In genomic region chr19:49468199-49468598, GRCh38 we compare ENCODE assay signal across 14 cellular contexts. TPM values are rescaled to one million over a fixed set of nuclear protein-coding genes. Genes with fewer than 3 reads are reported as not detected.
DNase-seq lines count a peak whose midpoint lies in the region; ATAC-seq, FAIRE-seq and TF ChIP-seq lines count a peak whose summit lies in the region.
"Had no signal": no experiment of that assay in that cellular context is flagged by ENCODE, and none has a peak within 500 bp of the region (broad histone marks: within the 10 kb centered on the region; RNA-seq: fewer than 3 reads in every experiment).

No MANE protein-coding gene starts in this region.

- no peak overlapping the region for H2AK5ac ChIP-seq in H1 (ENCODE audit: low read depth, low read length)

- ATAC-seq in CD4-positive, CD25-positive, alpha-beta regulatory T cell (ENCODE audit: low read depth in 2 of 2), result no peak
- ATAC-seq in psoas muscle (peak in 3 of 4 donors; percentile 11 to 22 (median 13)), HG02973 (IDR thresholded peaks at IDR 0.05; ENCODE audit: unreplicated experiment) (no peak)

- H3K27me3 ChIP-seq in CD4-positive, CD25-positive, alpha-beta regulatory T cell (ENCODE audit: control insufficient read depth, insufficient read depth, low read length), result no peaks in the 10 kb centered on the region
- H3K27me3 ChIP-seq in KMS-11 (ENCODE audit: insufficient read depth, low read depth) (no peaks in the 10 kb centered on the region), H1 (replicated peaks in 1 of 4; ENCODE audit: control insufficient read depth in 3 of 4, extremely low read depth in 1 of 4, insufficient read depth in 3 of 4, low read length in 3 of 4) (no peaks in the 10 kb centered on the region), psoas muscle (ENCODE audit: insufficient read depth in 3 of 3, low read length in 2 of 3) (no peaks in the 10 kb centered on the region)
- H3K27me3 ChIP-seq: neutrophil had no signal

- no peak overlapping the region for H2BK5ac ChIP-seq in H1 (ENCODE audit: low read depth, low read length)

- H2BK15ac ChIP-seq in H1 (ENCODE audit: low read length), result 0 out of 2 replicates have a peak overlapping the region, but pooled peaks have one; percentile 46

- H3K23me2 ChIP-seq in H1 (ENCODE audit: low read depth, low read length), result no peaks in the 10 kb centered on the region

- WGBS in H1 (ENCODE audit: extremely low coverage in 1 of 2, insufficient coverage in 1 of 2, insufficient read length in 1 of 2, insufficient replicate concordance in 2 of 2, low coverage in 1 of 2, low lambda C conversion rate in 2 of 2, missing lambda C conversion rate in 1 of 2), 2 experiments, result 90% methylated on average over 18 of the region's 19 CpGs; no CpG with 5 or more reads in 1 of the 2 experiments
- WGBS in psoas muscle, 3 donors, result 88 to 91% (median 89%) methylated on average over 18 to 19 of the region's 19 CpGs

- H2AFZ ChIP-seq in KMS-11 (ENCODE audit: low read depth), result no peak overlapping the region
- no peak overlapping the region for H2AFZ ChIP-seq in H1 (ENCODE audit: low read length)

- TF ChIP-seq CTCF in KMS-11 (conservative IDR thresholded peaks at IDR 0.05; ENCODE audit: low read depth, low read length) (no peak), H1 (IDR thresholded peaks at IDR 0.05; ENCODE audit: control extremely low read depth in 1 of 3, insufficient read depth in 1 of 3, low read depth in 1 of 3, low read length in 3 of 3) (no peak), psoas muscle (IDR thresholded peaks at IDR 0.05) (no peak), coronary artery (IDR thresholded peaks at IDR 0.05) (no peak)

- H3K79me1 ChIP-seq in H1 (ENCODE audit: low read depth, low read length), result no peaks in the 10 kb centered on the region

- peaks cover 0 to 1% (median 0%) of the 10 kb centered on the region in 7 donors for H3K9me3 Mint-ChIP-seq in CD4-positive, CD25-positive, alpha-beta regulatory T cell

- no peak for TF ChIP-seq POLR2A in H1 (IDR thresholded peaks at IDR 0.05; ENCODE audit: control extremely low read depth in 1 of 2, low read depth in 2 of 2, low read length in 2 of 2)

- peaks cover 4% of the 10 kb centered on the region for H3K36me3 Mint-ChIP-seq in CD4-positive, CD25-positive, alpha-beta regulatory T cell

- H3K4me3 ChIP-seq in CD4-positive, CD25-positive, alpha-beta regulatory T cell (ENCODE audit: low read depth, low read length), result no peak overlapping the region
- H3K4me3 ChIP-seq in KMS-11 (IDR thresholded peaks at IDR 0.05; ENCODE audit: insufficient read depth, low read depth, low read length) (no peak overlapping the region), H1 (ENCODE audit: extremely low read depth in 1 of 4, insufficient read depth in 2 of 4, low read depth in 3 of 4, low read length in 4 of 4) (no peak overlapping the region), psoas muscle (no peak overlapping the region), coronary artery (no peak overlapping the region)

- peaks cover 51% of the 10 kb centered on the region for H3K4me1 ChIP-seq in CD4-positive, CD25-positive, alpha-beta regulatory T cell (ENCODE audit: control insufficient read depth, insufficient read depth, low read length, poor library complexity, severe bottlenecking)
- peaks cover 49% of the 10 kb centered on the region for H3K4me1 ChIP-seq in KMS-11 (ENCODE audit: low read depth, poor library complexity, severe bottlenecking)
- H3K4me1 ChIP-seq in H1 (replicated peaks in 1 of 4; ENCODE audit: control insufficient read depth in 3 of 4, insufficient read depth in 4 of 4, low read length in 3 of 4), result peaks cover 0 to 8% (median 3%) of the 10 kb centered on the region in 4 experiments; a peak in 6 of 7 replicates
- H3K4me1 ChIP-seq in psoas muscle, result no peaks in the 10 kb centered on the region

- POLR2A ChIA-PET in H1 (lab: Charles Lee; ENCODE audit: partially characterized antibody), result interaction anchor here (1.1 to 6.8 kb wide), 3 partner anchors 11 to 26 kb away, joined by 4 to 50 read pairs (median 5); partner anchors contain the start of genes ALDH16A1 and RPS11

- peaks cover 0 to 48% (median 29%) of the 10 kb centered on the region in 4 donors for H3K4me1 Mint-ChIP-seq in CD4-positive, CD25-positive, alpha-beta regulatory T cell

- peak overlapping the region in 1 of 4 donors; percentile 84 for H3K4me3 Mint-ChIP-seq in CD4-positive, CD25-positive, alpha-beta regulatory T cell

- no peaks in the 10 kb centered on the region for H3K9me3 ChIP-seq in CD4-positive, CD25-positive, alpha-beta regulatory T cell (ENCODE audit: control insufficient read depth in 2 of 2, low read length in 2 of 2)
- H3K9me3 ChIP-seq in H1 (ENCODE audit: insufficient read depth in 2 of 2, low read depth in 1 of 2, low read length in 1 of 2) (no peaks in the 10 kb centered on the region; a peak in 1 of 4 replicates), psoas muscle (no peaks in the 10 kb centered on the region)
- H3K9me3 ChIP-seq: neutrophil had no signal

- CTCF ChIA-PET in H1 (lab: Charles Lee; ENCODE audit: partially characterized antibody), result interaction anchor here (2.7 kb wide), 1 partner anchor 9 kb away, joined by 15 read pairs; no protein-coding TSS in a partner anchor

- H3K9ac ChIP-seq in KMS-11 (peak overlapping the region; percentile 54; the same call in 1 of the 2 replicates), H1 (replicated peaks in 1 of 4; ENCODE audit: extremely low read depth in 1 of 4, low read depth in 3 of 4, low read length in 3 of 4) (peak overlapping the region in 1 of 4 experiments; percentile 17; a peak in 2 of 7 replicates)

- H3K27me3 Mint-ChIP-seq in CD4-positive, CD25-positive, alpha-beta regulatory T cell, result peaks cover 9% of the 10 kb centered on the region

- H2BK12ac ChIP-seq in H1 (ENCODE audit: low read depth, low read length), result 0 out of 2 replicates have a peak overlapping the region, but pooled peaks have one; percentile 75

- no peak overlapping the region for H4K5ac ChIP-seq in H1 (ENCODE audit: insufficient read length, low read depth, low read length)

- H3K18ac ChIP-seq in H1 (ENCODE audit: extremely low read depth, low read length), result no peak overlapping the region; the same call in 1 of the 2 replicates

- H3K4me2 ChIP-seq in KMS-11, result peak overlapping the region; percentile 89
- no peak overlapping the region for H3K4me2 ChIP-seq in H1 (ENCODE audit: insufficient read depth in 1 of 2, low read depth in 2 of 2, low read length in 2 of 2)

- H3K56ac ChIP-seq in H1 (replicated peaks; ENCODE audit: insufficient read length, low read depth, low read length), result no peak overlapping the region

- H4K8ac ChIP-seq in H1 (ENCODE audit: extremely low read depth, insufficient read depth, low read length), result no peak overlapping the region

- TF ChIP-seq EP300 in H1 (IDR thresholded peaks at IDR 0.05; ENCODE audit: borderline replicate concordance in 1 of 2, low read depth in 2 of 2, low read length in 2 of 2), result no peak

- H3K27ac Mint-ChIP-seq in CD4-positive, CD25-positive, alpha-beta regulatory T cell, result peak overlapping the region; percentile 99 to 100 (median 99)

- intact Hi-C loops in psoas muscle (cut with DNase I), result no loop called here

- no peak overlapping the region for H3K23ac ChIP-seq in H1 (ENCODE audit: insufficient read length)

- no peak for TF ChIP-seq RAD21 in H1 (IDR thresholded peaks at IDR 0.05 in 1 of 2, conservative IDR thresholded peaks at IDR 0.05 in 1 of 2; ENCODE audit: low read depth in 2 of 2, low read length in 2 of 2)

- H2BK120ac ChIP-seq in H1 (replicated peaks; ENCODE audit: low read depth, low read length), result no peak overlapping the region

- no peak overlapping the region for H3K4ac ChIP-seq in H1 (replicated peaks; ENCODE audit: insufficient read length, low read depth, low read length)

- H3K79me2 ChIP-seq in KMS-11 (ENCODE audit: insufficient read depth, low read depth) (no peaks in the 10 kb centered on the region), H1 (ENCODE audit: control insufficient read depth in 1 of 2, insufficient read depth in 2 of 2, low read length in 2 of 2) (no peaks in the 10 kb centered on the region)

- no peak overlapping the region for H3K14ac ChIP-seq in H1 (ENCODE audit: insufficient read length)

- no peak for FAIRE-seq in H1 (lab: Jason Lieb, UNC)
- FAIRE-seq: D721Med, endothelial cell of umbilical vein had no signal

- peak overlapping the region; percentile 81 for H4K91ac ChIP-seq in H1 (replicated peaks; ENCODE audit: insufficient read length, low read length)

- H2BK20ac ChIP-seq in H1 (ENCODE audit: low read length), result no peak overlapping the region

- H3K27ac ChIP-seq in CD4-positive, CD25-positive, alpha-beta regulatory T cell (ENCODE audit: insufficient read depth, low read length, poor library complexity, severe bottlenecking), result peak overlapping the region; percentile 96
- H3K27ac ChIP-seq in KMS-11 (peak overlapping the region; percentile 94), H1 (ENCODE audit: low read depth, low read length) (no peak overlapping the region), psoas muscle (peak overlapping the region; percentile 41), coronary artery (peak overlapping the region in 1 of 2 donors; percentile 80)
- H3K27ac ChIP-seq: neutrophil had no signal

- no peaks in the 10 kb centered on the region for H4K20me1 ChIP-seq in KMS-11 (ENCODE audit: insufficient read depth)
- H4K20me1 ChIP-seq in H1 (replicated peaks in 1 of 2; ENCODE audit: control insufficient read depth in 1 of 2, insufficient read depth in 2 of 2, low read length in 2 of 2), result no peaks in the 10 kb centered on the region

- peaks cover 5% of the 10 kb centered on the region for H3K36me3 ChIP-seq in CD4-positive, CD25-positive, alpha-beta regulatory T cell (ENCODE audit: control insufficient read depth, insufficient read depth, low read length)
- H3K36me3 ChIP-seq in KMS-11 (ENCODE audit: insufficient read depth) (no peaks in the 10 kb centered on the region), H1 (ENCODE audit: control insufficient read depth in 2 of 4, insufficient read depth in 4 of 4, low read length in 3 of 4) (peaks cover 2 to 7% (median 3%) of the 10 kb centered on the region in 4 experiments; a peak in 4 of 8 replicates), psoas muscle (ENCODE audit: insufficient read depth in 1 of 2, low read depth in 1 of 2) (peaks cover 0 to 17% of the 10 kb centered on the region in 2 donors)

- no peak for DNase-seq in CD4-positive, CD25-positive, alpha-beta regulatory T cell
- DNase-seq in H1 (ENCODE audit: low read depth in 1 of 2, low spot score in 2 of 2) (no peak), psoas muscle (no peak), SHP77 (lab: John Stamatoyannopoulos, UW) (no peak), coronary artery (ENCODE audit: low spot score) (no peak)
- DNase-seq in activated CD4-positive, CD25-positive, alpha-beta regulatory T cell treated with anti-CD3 and anti-CD28 coated beads, Interleukin-2, amount 50 U/mL, for 72 hours, result no peak
- DNase-seq: activated CD8-positive, alpha-beta memory T cell treated with anti-CD3 and anti-CD28 coated beads for 24 hours; anterior cingulate cortex; NCI-H1048 had no signal

RNA-seq across cellular contexts. Expression of gene FLT3LG, which starts 5.8 kb away (rescaled TPM):
- 250 TPM for total RNA-seq in CD4-positive, CD25-positive, alpha-beta regulatory T cell
- polyA plus RNA-seq in CD4-positive, CD25-positive, alpha-beta regulatory T cell, result 100 to 1,000 TPM; 103 to 154 (median 112) TPM
- total RNA-seq in H1 (2021; fragmentation: NEBNext Ultra II Directional; extraction: Animal tissue kit (Norgen Biotek cat#: 25700)), result 1.6 and 2.6 TPM in 2 replicates
- 3.2 and 3.9 TPM in 2 replicates for polyA plus RNA-seq in H1 (2011; rRNA removed)
- 2.1 TPM for polyA plus RNA-seq in H1 (2011; cell fraction: cytosol; rRNA removed)
- 2.8 TPM for polyA plus RNA-seq in H1 (2011; cell fraction: nucleus; rRNA removed)
- 1.8 to 3.5 TPM (median 2.2 TPM) in 4 replicates for polyA plus RNA-seq in H1 (2012, experiment 1 of 2)
- polyA plus RNA-seq in H1 (2012, experiment 2 of 2), result 2.4 TPM
- polyA plus RNA-seq in H1 (2013, experiment 1 of 2), result 2.3 TPM
- 2.1 TPM for polyA plus RNA-seq in H1 (2013, experiment 2 of 2)
- 0.39 TPM in 1 of 2 replicates, not detected in the other for polyA minus RNA-seq in H1 (2011; rRNA and poly(A)+ RNA removed)
- polyA minus RNA-seq in H1 (2011; cell fraction: cytosol; rRNA and poly(A)+ RNA removed), result not detected
- not detected for polyA minus RNA-seq in H1 (2011; cell fraction: nucleus; rRNA and poly(A)+ RNA removed)
- total RNA-seq in psoas muscle, result 1 to 10 TPM; 1.9 to 3.2 (median 2.5) TPM
- polyA plus RNA-seq in psoas muscle, result 1 to 10 TPM; 1.9 to 4.5 (median 4.1) TPM

RNA-seq across cellular contexts. Expression of gene ALDH16A1, which starts 15.2 kb away (rescaled TPM):
- 41.0 TPM for total RNA-seq in CD4-positive, CD25-positive, alpha-beta regulatory T cell
- polyA plus RNA-seq in CD4-positive, CD25-positive, alpha-beta regulatory T cell, result 10 to 100 TPM; 32.7 to 47.1 (median 42.3) TPM
- total RNA-seq in H1 (2021; fragmentation: NEBNext Ultra II Directional; extraction: Animal tissue kit (Norgen Biotek cat#: 25700)), result 32.7 and 34.3 TPM in 2 replicates
- polyA plus RNA-seq in H1 (2011; rRNA removed) (30.5 and 54.8 TPM in 2 replicates), psoas muscle (10 to 100 TPM in 1 of 3 donors, 1 to 10 TPM in 2; 3.6 to 12.9 (median 5.7) TPM)
- 32.1 TPM for polyA plus RNA-seq in H1 (2011; cell fraction: cytosol; rRNA removed)
- polyA plus RNA-seq in H1 (2011; cell fraction: nucleus; rRNA removed), result 81.6 TPM
- polyA plus RNA-seq in H1 (2012, experiment 1 of 2), result 26.2 to 40.1 TPM (median 35.4 TPM) in 4 replicates
- polyA plus RNA-seq in H1 (2012, experiment 2 of 2), result 25.7 TPM
- 19.9 TPM for polyA plus RNA-seq in H1 (2013, experiment 1 of 2)
- polyA plus RNA-seq in H1 (2013, experiment 2 of 2), result 18.5 TPM
- 13.9 and 18.1 TPM in 2 replicates for polyA minus RNA-seq in H1 (2011; rRNA and poly(A)+ RNA removed)
- 25.7 TPM for polyA minus RNA-seq in H1 (2011; cell fraction: cytosol; rRNA and poly(A)+ RNA removed)
- polyA minus RNA-seq in H1 (2011; cell fraction: nucleus; rRNA and poly(A)+ RNA removed), result 21.3 TPM
- 10 to 100 TPM in 1 of 4 donors, 1 to 10 TPM in 3; 6.5 to 11.1 (median 7.7) TPM for total RNA-seq in psoas muscle

RNA-seq across cellular contexts. Expression of gene PIH1D1, which starts 16.6 kb away (rescaled TPM):
- 150 TPM for total RNA-seq in CD4-positive, CD25-positive, alpha-beta regulatory T cell
- 100 to 1,000 TPM; 109 to 144 (median 118) TPM for polyA plus RNA-seq in CD4-positive, CD25-positive, alpha-beta regulatory T cell
- total RNA-seq in H1 (2021; fragmentation: NEBNext Ultra II Directional; extraction: Animal tissue kit (Norgen Biotek cat#: 25700)), result 146 and 155 TPM in 2 replicates
- 195 and 220 TPM in 2 replicates for polyA plus RNA-seq in H1 (2011; rRNA removed)
- polyA plus RNA-seq in H1 (2011; cell fraction: cytosol; rRNA removed), result 231 TPM
- 195 TPM for polyA plus RNA-seq in H1 (2011; cell fraction: nucleus; rRNA removed)
- polyA plus RNA-seq in H1 (2012, experiment 1 of 2), result 192 to 228 TPM (median 222 TPM) in 4 replicates
- 206 TPM for polyA plus RNA-seq in H1 (2012, experiment 2 of 2)
- polyA plus RNA-seq in H1 (2013, experiment 1 of 2), result 148 TPM
- 146 TPM for polyA plus RNA-seq in H1 (2013, experiment 2 of 2)
- 107 and 108 TPM in 2 replicates for polyA minus RNA-seq in H1 (2011; rRNA and poly(A)+ RNA removed)
- polyA minus RNA-seq in H1 (2011; cell fraction: cytosol; rRNA and poly(A)+ RNA removed), result 65.8 TPM
- polyA minus RNA-seq in H1 (2011; cell fraction: nucleus; rRNA and poly(A)+ RNA removed), result 63.0 TPM
- total RNA-seq in psoas muscle, result 10 to 100 TPM; 37.2 to 60.1 (median 43.1) TPM
- polyA plus RNA-seq in psoas muscle, result 10 to 100 TPM; 46.4 to 69.8 (median 52.2) TPM

RNA-seq across cellular contexts. Expression of gene RPL13A, which starts 19.2 kb away (rescaled TPM):
- 3,622 TPM for total RNA-seq in CD4-positive, CD25-positive, alpha-beta regulatory T cell
- polyA plus RNA-seq in CD4-positive, CD25-positive, alpha-beta regulatory T cell, result 1,000 to 10,000 TPM; 1,768 to 2,996 (median 2,546) TPM
- total RNA-seq in H1 (2021; fragmentation: NEBNext Ultra II Directional; extraction: Animal tissue kit (Norgen Biotek cat#: 25700)), result 3,305 and 3,520 TPM in 2 replicates
- polyA plus RNA-seq in H1 (2011; rRNA removed) (8,501 and 8,868 TPM in 2 replicates), psoas muscle (1,000 to 10,000 TPM; 1,992 to 2,955 (median 2,046) TPM)
- 6,473 TPM for polyA plus RNA-seq in H1 (2011; cell fraction: cytosol; rRNA removed)
- 8,490 TPM for polyA plus RNA-seq in H1 (2011; cell fraction: nucleus; rRNA removed)
- 3,636 to 6,700 TPM (median 4,913 TPM) in 4 replicates for polyA plus RNA-seq in H1 (2012, experiment 1 of 2)
- 4,417 TPM for polyA plus RNA-seq in H1 (2012, experiment 2 of 2)
- 5,169 TPM for polyA plus RNA-seq in H1 (2013, experiment 1 of 2)
- polyA plus RNA-seq in H1 (2013, experiment 2 of 2), result 4,987 TPM
- polyA minus RNA-seq in H1 (2011; rRNA and poly(A)+ RNA removed), result 1,061 and 1,192 TPM in 2 replicates
- 1,493 TPM for polyA minus RNA-seq in H1 (2011; cell fraction: cytosol; rRNA and poly(A)+ RNA removed)
- 3,411 TPM for polyA minus RNA-seq in H1 (2011; cell fraction: nucleus; rRNA and poly(A)+ RNA removed)
- 1,000 to 10,000 TPM; 1,392 to 2,022 (median 1,763) TPM for total RNA-seq in psoas muscle

RNA-seq across cellular contexts. Expression of gene SLC17A7, which starts 26.9 kb away (rescaled TPM):
- total RNA-seq in CD4-positive, CD25-positive, alpha-beta regulatory T cell, result not detected
- polyA plus RNA-seq in CD4-positive, CD25-positive, alpha-beta regulatory T cell, result not detected
- total RNA-seq in H1 (2021; fragmentation: NEBNext Ultra II Directional; extraction: Animal tissue kit (Norgen Biotek cat#: 25700)), result 2.3 and 3.0 TPM in 2 replicates
- polyA plus RNA-seq in H1 (2011; rRNA removed), result 2.7 and 4.7 TPM in 2 replicates
- polyA plus RNA-seq in H1 (2011; cell fraction: cytosol; rRNA removed), result 2.8 TPM
- 4.6 TPM for polyA plus RNA-seq in H1 (2011; cell fraction: nucleus; rRNA removed)
- 1.8 to 2.6 TPM (median 2.5 TPM) in 4 replicates for polyA plus RNA-seq in H1 (2012, experiment 1 of 2)
- polyA plus RNA-seq in H1 (2012, experiment 2 of 2), result 1.9 TPM
- polyA plus RNA-seq in H1 (2013, experiment 1 of 2), result 3.2 TPM
- 3.5 TPM for polyA plus RNA-seq in H1 (2013, experiment 2 of 2)
- polyA minus RNA-seq in H1 (2011; rRNA and poly(A)+ RNA removed), result 1.1 and 1.7 TPM in 2 replicates
- 2.6 TPM for polyA minus RNA-seq in H1 (2011; cell fraction: cytosol; rRNA and poly(A)+ RNA removed)
- 3.5 TPM for polyA minus RNA-seq in H1 (2011; cell fraction: nucleus; rRNA and poly(A)+ RNA removed)
- total RNA-seq in psoas muscle, result 1 to 10 TPM in 1 of 4 donors, under 1 TPM in 3; 0.42 to 1.8 (median 0.82) TPM
- under 1 TPM; 0.55 to 0.79 (median 0.59) TPM for polyA plus RNA-seq in psoas muscle

Comparison
In these comparisons a context has a peak if more than half of its experiments do, and no peak if none do; other contexts are left out.
1. ATAC-seq: peak in psoas muscle (3 of 4); none in CD4-positive, CD25-positive, alpha-beta regulatory T cell (0 of 2) and HG02973 (single experiment).
2. RNA of gene FLT3LG, which starts 5.8 kb away (total RNA-seq): 250 TPM in CD4-positive, CD25-positive, alpha-beta regulatory T cell (single experiment); 1.9 to 3.2 TPM in psoas muscle and 1.6 to 2.6 TPM in H1; every median in the first group is over 10 times any median in the second.